Comparison of ENCODE assay signal across 1 cellular context in genomic region chr13:99231726-99232125, GRCh38.
TF ChIP-seq lines count a peak whose summit lies in the region.

No MANE protein-coding gene starts in this region.

TF ChIP-seq in IMR-90, 13 proteins besides CTCF, POLR2A, EP300 and RAD21 (continued from another document):
- TF ChIP-seq MAZ (IDR thresholded peaks at IDR 0.05; ENCODE audit: borderline replicate concordance, low read depth, low read length): no peak
- TF ChIP-seq FOS (IDR thresholded peaks at IDR 0.05; ENCODE audit: low read depth, low read length): no peak
- no peak for TF ChIP-seq MAFK (IDR thresholded peaks at IDR 0.05; ENCODE audit: low read depth, low read length)
- no peak for TF ChIP-seq NFE2L2 (IDR thresholded peaks at IDR 0.05; ENCODE audit: low read depth, low read length)
- TF ChIP-seq CHD1 (IDR thresholded peaks at IDR 0.05; ENCODE audit: low read depth, low read length): no peak
- no peak for TF ChIP-seq USF2 (IDR thresholded peaks at IDR 0.05; ENCODE audit: low read depth, low read length)
- no peak for TF ChIP-seq BHLHE40 (IDR thresholded peaks at IDR 0.05; ENCODE audit: low read depth, low read length)
- no peak for TF ChIP-seq RCOR1 (IDR thresholded peaks at IDR 0.05; ENCODE audit: insufficient replicate concordance, low read length)
- no peak for TF ChIP-seq ELK1 (IDR thresholded peaks at IDR 0.05; ENCODE audit: borderline replicate concordance, low read depth, low read length)
- TF ChIP-seq RFX5 (IDR thresholded peaks at IDR 0.05; ENCODE audit: low read depth, low read length): no peak
